Comparison of ENCODE assay signal across 31 cellular contexts in the genomic region with DNA sequence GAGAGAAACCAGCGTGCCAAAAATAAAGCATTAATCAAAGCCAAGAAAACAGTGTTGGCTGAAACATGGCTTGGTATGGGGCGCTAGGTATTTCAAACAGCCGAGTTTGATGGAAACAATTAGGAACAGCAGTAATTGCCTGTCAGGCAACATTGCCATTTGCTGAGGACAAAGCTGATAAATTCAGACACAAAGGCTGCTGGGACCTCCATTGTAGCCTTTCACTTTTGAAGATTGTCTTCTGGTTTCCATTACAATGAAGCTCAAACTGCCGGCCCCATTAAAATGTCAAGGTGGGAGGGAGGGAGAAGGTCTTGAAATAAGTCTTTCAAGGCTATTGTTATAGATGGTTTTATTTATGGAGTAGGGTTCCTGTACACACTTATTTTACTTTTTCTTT.
"Had no signal": no experiment of that assay in that cellular context is flagged by ENCODE, and none has a peak within 500 bp of the region (broad histone marks: within the 10 kb centered on the region; RNA-seq: fewer than 3 reads in every experiment).

No MANE protein-coding gene starts in this region.

- H3K9me3 Mint-ChIP-seq: activated CD4-positive, alpha-beta memory T cell treated with anti-CD3 and anti-CD28 coated beads for 36 hours; activated CD4-positive, alpha-beta T cell treated with anti-CD3 and anti-CD28 coated beads, Interleukin-2, amount 10 ng/mL, durations not matched to agents 24 days and 14 days; activated T-helper 17 cell treated with anti-CD3 and anti-CD28 coated beads, Interleukin-2, amount 50 U/mL, for 72 hours; central memory CD8-positive, alpha-beta T cell; dendritic cell treated with granulocyte-macrophage colony-stimulating factor and Interleukin-4, amounts not matched to agents 40 ng/mL and 50 ng/mL, for 4 days; nephron progenitor cell; stimulated activated effector memory CD8-positive, alpha-beta T cell treated with anti-CD3 and anti-CD28 coated beads, Interleukin-12 subunit alpha, Interleukin-12 subunit beta, amount 100 ng/mL, for 72 hours; T-helper 1 cell treated with Interleukin-12 subunit alpha and Interleukin-12 subunit beta and Interleukin-4 antibody, amounts not matched to agents 30 μg/mL and 1 μg/mL, for 36 hours had no signal

- H3K4me1 Mint-ChIP-seq: activated CD4-positive, alpha-beta T cell treated with anti-CD3 and anti-CD28 coated beads, Interleukin-2, amount 10 ng/mL, durations not matched to agents 24 days and 14 days; activated T-helper 17 cell treated with anti-CD3 and anti-CD28 coated beads, Interleukin-2, amount 50 U/mL, for 72 hours; central memory CD8-positive, alpha-beta T cell; naive B cell; stimulated activated effector memory CD8-positive, alpha-beta T cell treated with anti-CD3 and anti-CD28 coated beads, Interleukin-12 subunit alpha, Interleukin-12 subunit beta, amount 100 ng/mL, for 72 hours had no signal

- DNase-seq: activated CD4-positive, alpha-beta memory T cell treated with anti-CD3 and anti-CD28 coated beads for 36 hours; activated CD4-positive, alpha-beta T cell treated with anti-CD3 and anti-CD28 coated beads, Interleukin-2, amount 10 ng/mL, durations not matched to agents 24 days and 14 days; activated CD4-positive, CD25-positive, alpha-beta regulatory T cell treated with anti-CD3 and anti-CD28 coated beads, Interleukin-2, amount 50 U/mL, for 72 hours; activated gamma-delta T cell treated with Interleukin-2 at 50 U/mL for 16 hours; activated naive CD4-positive, alpha-beta T cell treated with anti-CD3 and anti-CD28 coated beads, Interleukin-2, amount 50 U/mL, for 16 hours; activated T-cell treated with anti-CD3 and anti-CD28 coated beads, Interleukin-2, amount 50 U/mL, for 4 hours; amniotic stem cell; foreskin melanocyte; heart right ventricle; left cardiac atrium; mammary epithelial cell; naive B cell; nephron progenitor cell; nucleus accumbens; pancreas; sigmoid colon; small intestine; stimulated activated CD4-positive, alpha-beta T cell treated with anti-CD3 and anti-CD28 coated beads, Interleukin-4, amount 100 ng/mL, for 24 hours; T-helper 9 cell; trophoblast cell; WERI-Rb-1 had no signal

- H3K27me3 ChIP-seq: esophagus muscularis mucosa, sigmoid colon had no signal

- H3K36me3 ChIP-seq: esophagus muscularis mucosa, heart right ventricle, pancreas, prostate gland, sigmoid colon, thoracic aorta, WERI-Rb-1 had no signal

- ATAC-seq: activated T-cell treated with anti-CD3 and anti-CD28 coated beads, Interleukin-2, amount 50 U/mL, for 4 hours; activated T-helper 17 cell treated with anti-CD3 and anti-CD28 coated beads, Interleukin-2, amount 50 U/mL, for 72 hours; heart right ventricle; left cardiac atrium; pancreas; stimulated activated effector memory CD8-positive, alpha-beta T cell treated with anti-CD3 and anti-CD28 coated beads, Interleukin-12 subunit alpha, Interleukin-12 subunit beta, amount 100 ng/mL, for 72 hours had no signal

- H3K4me3 ChIP-seq: esophagus muscularis mucosa, heart right ventricle, pancreas, prostate gland, sigmoid colon, thoracic aorta had no signal

- H3K36me3 Mint-ChIP-seq: activated CD4-positive, alpha-beta memory T cell treated with anti-CD3 and anti-CD28 coated beads for 36 hours; mesothelial cell of epicardium; naive B cell; stimulated activated effector memory CD8-positive, alpha-beta T cell treated with anti-CD3 and anti-CD28 coated beads, Interleukin-12 subunit alpha, Interleukin-12 subunit beta, amount 100 ng/mL, for 72 hours had no signal

- H3K27ac ChIP-seq: esophagus muscularis mucosa, heart right ventricle, pancreas, prostate gland, sigmoid colon, thoracic aorta, WERI-Rb-1 had no signal

- H3K4me3 Mint-ChIP-seq: activated CD4-positive, alpha-beta memory T cell treated with anti-CD3 and anti-CD28 coated beads for 36 hours; activated CD4-positive, alpha-beta T cell treated with anti-CD3 and anti-CD28 coated beads, Interleukin-2, amount 10 ng/mL, durations not matched to agents 24 days and 14 days; activated T-cell treated with anti-CD3 and anti-CD28 coated beads, Interleukin-2, amount 50 U/mL, for 4 hours; activated T-helper 17 cell treated with anti-CD3 and anti-CD28 coated beads, Interleukin-2, amount 50 U/mL, for 72 hours; central memory CD8-positive, alpha-beta T cell; dendritic cell treated with granulocyte-macrophage colony-stimulating factor and Interleukin-4, amounts not matched to agents 40 ng/mL and 50 ng/mL, for 4 days; mesothelial cell of epicardium; naive B cell; nephron progenitor cell; stimulated activated effector memory CD8-positive, alpha-beta T cell treated with anti-CD3 and anti-CD28 coated beads, Interleukin-12 subunit alpha, Interleukin-12 subunit beta, amount 100 ng/mL, for 72 hours; stimulated activated naive CD8-positive, alpha-beta T cell treated with anti-CD3 and anti-CD28 coated beads, Interleukin-15, Interleukin-2, amounts not matched to agents 100 ng/mL and 50 ng/mL, for 24 hours; T-helper 1 cell treated with Interleukin-12 subunit alpha and Interleukin-12 subunit beta and Interleukin-4 antibody, amounts not matched to agents 30 μg/mL and 1 μg/mL, for 36 hours had no signal

- H3K27ac Mint-ChIP-seq: activated CD4-positive, alpha-beta memory T cell treated with anti-CD3 and anti-CD28 coated beads for 36 hours; activated CD4-positive, alpha-beta T cell treated with anti-CD3 and anti-CD28 coated beads, Interleukin-2, amount 10 ng/mL, durations not matched to agents 24 days and 14 days; activated T-helper 17 cell treated with anti-CD3 and anti-CD28 coated beads, Interleukin-2, amount 50 U/mL, for 72 hours; dendritic cell treated with granulocyte-macrophage colony-stimulating factor and Interleukin-4, amounts not matched to agents 40 ng/mL and 50 ng/mL, for 4 days; mesothelial cell of epicardium; nephron progenitor cell; stimulated activated effector memory CD8-positive, alpha-beta T cell treated with anti-CD3 and anti-CD28 coated beads, Interleukin-12 subunit alpha, Interleukin-12 subunit beta, amount 100 ng/mL, for 72 hours; stimulated activated naive CD8-positive, alpha-beta T cell treated with anti-CD3 and anti-CD28 coated beads, Interleukin-15, Interleukin-2, amounts not matched to agents 100 ng/mL and 50 ng/mL, for 24 hours; T-helper 1 cell treated with Interleukin-12 subunit alpha and Interleukin-12 subunit beta and Interleukin-4 antibody, amounts not matched to agents 30 μg/mL and 1 μg/mL, for 36 hours had no signal

- H3K4me1 ChIP-seq: esophagus muscularis mucosa, heart right ventricle, pancreas, prostate gland, sigmoid colon had no signal

- H3K9me3 ChIP-seq: esophagus muscularis mucosa, pancreas, prostate gland, sigmoid colon, thoracic aorta had no signal
